ENCODE assay signal across 1 cellular context in the genomic region with DNA sequence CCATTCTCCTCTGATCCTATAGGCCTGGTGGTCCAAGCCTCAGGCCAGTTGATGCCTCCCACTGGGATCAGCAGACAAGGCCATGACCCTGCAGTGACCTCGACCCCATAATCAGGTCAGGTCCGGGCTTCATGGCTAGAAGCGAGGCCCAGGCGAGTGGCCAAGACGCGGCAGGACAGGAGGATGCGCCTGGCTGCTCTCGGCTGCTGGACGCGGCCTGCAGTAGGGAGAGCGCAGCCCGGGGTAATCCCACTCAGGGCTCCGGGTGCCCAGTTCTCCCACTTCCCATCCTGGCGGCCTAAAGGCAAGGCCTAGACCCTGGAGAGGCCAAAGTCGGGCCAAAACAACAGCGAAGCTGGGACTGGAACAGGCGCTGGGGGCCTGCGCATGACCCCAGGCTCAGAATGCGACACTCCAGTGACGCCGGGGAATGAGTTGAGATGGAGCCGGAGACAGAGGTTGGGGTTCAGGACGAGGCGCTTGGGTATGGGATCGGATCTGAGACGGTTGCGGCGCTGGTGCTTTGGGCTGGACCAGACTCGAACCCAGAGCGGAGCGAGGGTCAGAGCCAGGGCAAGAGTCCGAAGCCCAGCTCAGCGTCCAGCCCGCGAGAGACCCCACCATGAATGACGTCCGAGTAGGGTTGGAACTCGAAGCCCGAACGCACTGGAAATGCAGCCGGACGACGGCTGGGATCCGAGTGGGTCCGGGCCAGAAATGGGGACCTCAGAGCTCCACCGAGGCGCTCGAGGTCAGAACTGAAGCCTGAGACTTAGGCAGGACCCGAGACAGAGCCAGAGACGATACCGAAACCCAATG.
TF ChIP-seq lines count a peak whose summit lies in the region.

No MANE protein-coding gene starts in this region.

TF ChIP-seq in GM23338, 12 proteins besides CTCF, POLR2A, EP300 and RAD21:
- no peak for TF ChIP-seq CREB1 (CRISPR knock-in tag; IDR thresholded peaks at IDR 0.05; ENCODE audit: low read depth)
- peak; percentile 84 for TF ChIP-seq EZH2phosphoT487 (IDR thresholded peaks at IDR 0.05; ENCODE audit: unreplicated experiment)
- no peak for TF ChIP-seq POLR2AphosphoS5 (IDR thresholded peaks at IDR 0.05; ENCODE audit: low read depth)
- peak; percentile 99 for TF ChIP-seq EZH2 (IDR thresholded peaks at IDR 0.05; ENCODE audit: low read depth, unreplicated experiment)
TF ChIP-seq in GM23338: peak in this region for 2.
